Comparison of ENCODE assay signal across 15 cellular contexts in genomic region chr7:152683297-152683696, GRCh38. TPM values are rescaled to one million over a fixed set of nuclear protein-coding genes. Genes with fewer than 3 reads are reported as not detected.
DNase-seq lines count a peak whose midpoint lies in the region; ATAC-seq and TF ChIP-seq lines count a peak whose summit lies in the region.
"Had no signal": no experiment of that assay in that cellular context is flagged by ENCODE, and none has a peak within 500 bp of the region (broad histone marks: within the 10 kb centered on the region; RNA-seq: fewer than 3 reads in every experiment).

No MANE protein-coding gene starts in this region.

- H3K9ac ChIP-seq in neural progenitor cell = no peak overlapping the region

- peaks cover 3% of the 10 kb centered on the region for H3K9me3 Mint-ChIP-seq in neural progenitor cell
- H3K9me3 Mint-ChIP-seq: CD8-positive, alpha-beta T cell had no signal

- H3K9me3 ChIP-seq in neural progenitor cell (ENCODE audit: low read depth) = no peaks in the 10 kb centered on the region
- H3K9me3 ChIP-seq: Caco-2 had no signal

- H3K27ac ChIP-seq in neural progenitor cell = no peak overlapping the region
- H3K27ac ChIP-seq: 22Rv1, HL-60 had no signal

- no peak for TF ChIP-seq CTCF in neural progenitor cell (IDR thresholded peaks at IDR 0.05)

- H3K36me3 Mint-ChIP-seq in neural progenitor cell = no peaks in the 10 kb centered on the region
- H3K36me3 Mint-ChIP-seq: CD14-positive monocyte; CD8-positive, alpha-beta T cell had no signal

- H3K4me1 ChIP-seq in neural progenitor cell = no peaks in the 10 kb centered on the region
- H3K4me1 ChIP-seq: Caco-2 had no signal

- DNase-seq in NCI-H146 (lab: John Stamatoyannopoulos, UW) (peak; percentile 13), NCI-H146 treated with DMSO at 0.1 percent for 48 hours (lab: John Stamatoyannopoulos, UW; ENCODE audit: unreplicated experiment) (no peak), NCI-H69 (lab: John Stamatoyannopoulos, UW) (peak; percentile 83), neural progenitor cell (ENCODE audit: low spot score) (no peak), ureter (ENCODE audit: low spot score) (no peak)
- DNase-seq: Caco-2; CD8-positive, alpha-beta T cell; DND-41; GDM1; HCEC 1CT had no signal

- no peak overlapping the region for H3K4me3 Mint-ChIP-seq in neural progenitor cell
- H3K4me3 Mint-ChIP-seq: CD14-positive monocyte; CD8-positive, alpha-beta T cell had no signal

- no peaks in the 10 kb centered on the region for H3F3A ChIP-seq in neural progenitor cell (ENCODE audit: low read depth)

- peak overlapping the region; percentile 17 for H2AFZ ChIP-seq in neural progenitor cell (replicated peaks)

- no peaks in the 10 kb centered on the region for H3K36me3 ChIP-seq in neural progenitor cell

- no peaks in the 10 kb centered on the region for H3K79me2 ChIP-seq in neural progenitor cell (ENCODE audit: low read depth)

- no peak overlapping the region for H3K4me2 ChIP-seq in neural progenitor cell

- no peaks in the 10 kb centered on the region for H4K20me1 ChIP-seq in neural progenitor cell (ENCODE audit: low read depth)

- no peak overlapping the region for H3K4me3 ChIP-seq in neural progenitor cell

- peaks cover 2% of the 10 kb centered on the region for H3K27me3 Mint-ChIP-seq in neural progenitor cell (ENCODE audit: insufficient read depth, low read depth)

- H3K27ac Mint-ChIP-seq in neural progenitor cell = no peak overlapping the region
- H3K27ac Mint-ChIP-seq: CD14-positive monocyte; CD8-positive, alpha-beta T cell had no signal

- ATAC-seq in esophagus mucosa (no peak), GM21381 (IDR thresholded peaks at IDR 0.05; ENCODE audit: unreplicated experiment) (no peak)
- ATAC-seq: CD8-positive, alpha-beta T cell had no signal

- no peaks in the 10 kb centered on the region for H3K27me3 ChIP-seq in neural progenitor cell

- H3K4me1 Mint-ChIP-seq in neural progenitor cell = no peaks in the 10 kb centered on the region

RNA-seq across cellular contexts. Expression of gene XRCC2, which starts 7.4 kb away (rescaled TPM):
- total RNA-seq in neural progenitor cell (ENCODE audit: low replicate concordance) (30.0 and 51.6 TPM in 2 replicates), ureter (0.96 TPM), esophagus mucosa (2.3 TPM)

Comparison
In these comparisons a context has a peak if more than half of its experiments do, and no peak if none do; other contexts are left out.
1. DNase-seq: peak in NCI-H146 (single experiment) and NCI-H69 (single experiment); none in NCI-H146 treated with DMSO at 0.1 percent for 48 hours (single experiment), neural progenitor cell (single experiment) and ureter (single experiment).